Comparison of ENCODE assay signal across 20 cellular contexts in the genomic region with DNA sequence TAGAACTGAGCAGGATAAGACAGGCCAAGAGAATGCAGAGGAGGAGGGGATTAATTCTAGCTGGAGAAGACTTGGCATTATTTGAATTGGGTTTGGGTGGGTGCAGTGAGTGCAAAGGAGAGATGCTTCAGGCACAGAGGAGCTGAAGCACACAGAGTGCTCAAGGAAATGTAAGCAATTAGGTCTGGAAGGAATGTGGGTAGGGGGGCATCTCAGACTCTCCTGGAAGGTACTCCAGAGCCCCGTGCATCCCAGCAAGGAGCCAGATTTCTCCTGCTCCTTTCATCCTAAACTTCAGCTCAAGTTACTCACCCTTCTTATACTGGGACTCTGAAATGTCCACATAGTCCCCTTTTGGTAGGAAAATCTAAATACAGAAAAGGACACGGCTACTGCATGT.
"Had no signal": no experiment of that assay in that cellular context is flagged by ENCODE, and none has a peak within 500 bp of the region (broad histone marks: within the 10 kb centered on the region; RNA-seq: fewer than 3 reads in every experiment).

No MANE protein-coding gene starts in this region.

- H3K9ac ChIP-seq: parathyroid adenoma had no signal

- H3K36me3 ChIP-seq: heart left ventricle, prostate gland, right lobe of liver, stomach, thoracic aorta had no signal

- H3K27ac ChIP-seq: coronary artery, heart left ventricle, parathyroid adenoma, prostate gland, right lobe of liver, stomach had no signal

- H3K79me2 ChIP-seq: parathyroid adenoma had no signal

- FAIRE-seq: urothelium cell line had no signal

- H3K27me3 ChIP-seq: heart left ventricle, right lobe of liver, stomach had no signal

- H3K9me3 ChIP-seq: heart left ventricle, mucosa of descending colon, prostate gland, right lobe of liver, stomach, thoracic aorta had no signal

- H3K4me3 ChIP-seq: coronary artery, heart left ventricle, lung, mucosa of descending colon, prostate gland, right lobe of liver, stomach, thoracic aorta had no signal

- ATAC-seq: heart left ventricle, left colon, left ventricle myocardium superior, mucosa of descending colon, natural killer cell, right lobe of liver had no signal

- DNase-seq: effector CD8-positive, alpha-beta T cell; foreskin melanocyte; heart left ventricle; hippocampal formation; left colon; left ventricle myocardium superior; mucosa of descending colon; natural killer cell; occipital lobe; right lobe of liver; stimulated activated CD4-positive, alpha-beta T cell treated with anti-CD3 and anti-CD28 coated beads, Interleukin-12 subunit alpha, Interleukin-12 subunit beta, amount 100 ng/mL, for 4 hours; stimulated activated naive CD4-positive, alpha-beta T cell; stomach; substantia nigra had no signal

- H3K4me1 ChIP-seq: heart left ventricle, parathyroid adenoma, prostate gland, right lobe of liver, stomach had no signal
